Comparison of ENCODE assay signal across 22 cellular contexts in the genomic region with DNA sequence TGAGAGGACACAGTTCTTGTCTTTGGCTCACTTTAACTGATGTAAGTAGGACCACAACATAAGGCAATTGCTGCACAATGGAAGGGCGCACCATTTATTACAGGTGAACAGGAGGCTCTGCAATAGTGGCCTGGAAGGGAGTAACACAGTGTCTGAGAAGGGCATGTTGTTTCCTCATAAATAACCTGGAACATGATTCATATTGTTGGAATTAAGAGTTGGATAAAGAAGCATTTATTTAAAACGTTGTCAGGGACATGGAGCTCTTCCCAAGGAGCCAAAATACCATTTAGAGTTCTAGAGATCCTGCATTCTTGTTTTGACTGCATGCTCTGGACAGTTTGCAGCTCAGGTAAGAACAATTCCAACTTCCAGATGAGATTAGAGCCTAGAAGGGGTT.
DNase-seq lines count a peak whose midpoint lies in the region; ATAC-seq and TF ChIP-seq lines count a peak whose summit lies in the region.
"Had no signal": no experiment of that assay in that cellular context is flagged by ENCODE, and none has a peak within 500 bp of the region (broad histone marks: within the 10 kb centered on the region; RNA-seq: fewer than 3 reads in every experiment).

No MANE protein-coding gene starts in this region.

- TF ChIP-seq CTCF in cardiac fibroblast (IDR thresholded peaks at IDR 0.05; ENCODE audit: low read depth, low read length), result no peak

- no peak overlapping the region for H3K4me3 ChIP-seq in CD4-positive, CD25-positive, alpha-beta regulatory T cell (ENCODE audit: low read depth, low read length)
- H3K4me3 ChIP-seq in cardiac fibroblast (replicated peaks in 1 of 2; ENCODE audit: low read depth in 2 of 2, low read length in 2 of 2), result no peak overlapping the region

- H3K27me3 ChIP-seq in CD4-positive, CD25-positive, alpha-beta regulatory T cell (ENCODE audit: control insufficient read depth, insufficient read depth, low read length), result no peaks in the 10 kb centered on the region

- no peaks in the 10 kb centered on the region for H3K36me3 Mint-ChIP-seq in activated naive CD4-positive, alpha-beta T cell treated with anti-CD3 and anti-CD28 coated beads for 36 hours (ENCODE audit: low read depth)
- peaks cover 28% of the 10 kb centered on the region for H3K36me3 Mint-ChIP-seq in CD4-positive, CD25-positive, alpha-beta regulatory T cell
- H3K36me3 Mint-ChIP-seq: CD8-positive, alpha-beta memory T cell had no signal

- no peak for ATAC-seq in CD4-positive, CD25-positive, alpha-beta regulatory T cell (ENCODE audit: low read depth in 2 of 2)

- H3K36me3 ChIP-seq in CD4-positive, CD25-positive, alpha-beta regulatory T cell (ENCODE audit: control insufficient read depth, insufficient read depth, low read length), result peaks cover 2% of the 10 kb centered on the region

- DNase-seq in activated naive CD4-positive, alpha-beta T cell treated with anti-CD3 and anti-CD28 coated beads for 36 hours, result no peak
- DNase-seq in activated naive CD4-positive, alpha-beta T cell (lab: John Stamatoyannopoulos, UW), result no peak
- no peak for DNase-seq in CD4-positive, CD25-positive, alpha-beta regulatory T cell
- peak; percentile 26 to 44 for DNase-seq in cardiac fibroblast (ENCODE audit: low read depth in 2 of 2)
- peak; percentile 41 for DNase-seq in kidney tubule cell (ENCODE audit: low spot score)
- no peak for DNase-seq in erythroblast (lab: John Stamatoyannopoulos, UW)
- DNase-seq in COLO829 (ENCODE audit: low spot score), result no peak
- no peak for DNase-seq in DMS 273 treated with DMSO at 0.1 percent for 48 hours (lab: John Stamatoyannopoulos, UW)
- DNase-seq: 8988T; AML-193; C1 segment of cervical spinal cord; CD8-positive, alpha-beta memory T cell; DMS53; GDM1; MV-4-11; NCI-H1105 treated with DMSO at 0.1 percent for 48 hours; NCI-H1694; NCI-H2081; NCI-H2171; NCI-H524 treated with DMSO at 0.1 percent for 48 hours; NCI-H82; SHP77 had no signal

- H3K27ac Mint-ChIP-seq in activated naive CD4-positive, alpha-beta T cell treated with anti-CD3 and anti-CD28 coated beads for 36 hours, result no peak overlapping the region
- H3K27ac Mint-ChIP-seq in CD4-positive, CD25-positive, alpha-beta regulatory T cell, result peak overlapping the region in 2 of 3 donors; percentile 71 to 90

- CTCF ChIA-PET in activated naive CD4-positive, alpha-beta T cell treated with anti-CD3 and anti-CD28 coated beads for 36 hours (lab: Charles Lee), result interaction anchor here (0.6 to 1.5 kb wide), 4 partner anchors 16 to 219 kb away, joined by 3 to 5 read pairs (median 4); no protein-coding TSS in a partner anchor

- no peaks in the 10 kb centered on the region for H3K27me3 Mint-ChIP-seq in activated naive CD4-positive, alpha-beta T cell treated with anti-CD3 and anti-CD28 coated beads for 36 hours (ENCODE audit: low read depth)
- no peaks in the 10 kb centered on the region for H3K27me3 Mint-ChIP-seq in CD4-positive, CD25-positive, alpha-beta regulatory T cell

- TF ChIP-seq POLR2A in erythroblast (IDR thresholded peaks at IDR 0.05; ENCODE audit: low read length), result no peak

- H3K9me3 Mint-ChIP-seq in activated naive CD4-positive, alpha-beta T cell treated with anti-CD3 and anti-CD28 coated beads for 36 hours, result peaks cover 3% of the 10 kb centered on the region
- peaks cover 0 to 5% (median 0%) of the 10 kb centered on the region in 7 donors for H3K9me3 Mint-ChIP-seq in CD4-positive, CD25-positive, alpha-beta regulatory T cell
- H3K9me3 Mint-ChIP-seq: CD8-positive, alpha-beta memory T cell had no signal

- intact Hi-C loops in activated naive CD4-positive, alpha-beta T cell treated with anti-CD3 and anti-CD28 coated beads for 36 hours (cut with micrococcal nuclease), result no loop called here

- H3K4me1 Mint-ChIP-seq in activated naive CD4-positive, alpha-beta T cell treated with anti-CD3 and anti-CD28 coated beads for 36 hours (ENCODE audit: low read depth), result peaks cover 35% of the 10 kb centered on the region
- H3K4me1 Mint-ChIP-seq in CD4-positive, CD25-positive, alpha-beta regulatory T cell, result peaks cover 33 to 53% (median 43%) of the 10 kb centered on the region in 4 donors
- H3K4me1 Mint-ChIP-seq: CD8-positive, alpha-beta memory T cell had no signal

- no peak overlapping the region for H3K27ac ChIP-seq in CD4-positive, CD25-positive, alpha-beta regulatory T cell (ENCODE audit: insufficient read depth, low read length, poor library complexity, severe bottlenecking)

- H3K4me1 ChIP-seq in CD4-positive, CD25-positive, alpha-beta regulatory T cell (ENCODE audit: control insufficient read depth, insufficient read depth, low read length, poor library complexity, severe bottlenecking), result no peaks in the 10 kb centered on the region

- H3K9me3 ChIP-seq in CD4-positive, CD25-positive, alpha-beta regulatory T cell (ENCODE audit: control insufficient read depth in 2 of 2, low read length in 2 of 2), result no peaks in the 10 kb centered on the region

- H3K4me3 Mint-ChIP-seq in activated naive CD4-positive, alpha-beta T cell treated with anti-CD3 and anti-CD28 coated beads for 36 hours, result peak overlapping the region; percentile 29
- no peak overlapping the region for H3K4me3 Mint-ChIP-seq in CD4-positive, CD25-positive, alpha-beta regulatory T cell
- H3K4me3 Mint-ChIP-seq: CD8-positive, alpha-beta memory T cell had no signal

Comparison
In these comparisons a context has a peak if more than half of its experiments do, and no peak if none do; other contexts are left out.
1. DNase-seq: peak in cardiac fibroblast (2 of 2) and kidney tubule cell (single experiment); none in activated naive CD4-positive, alpha-beta T cell treated with anti-CD3 and anti-CD28 coated beads for 36 hours (single experiment), activated naive CD4-positive, alpha-beta T cell (0 of 4), CD4-positive, CD25-positive, alpha-beta regulatory T cell (0 of 3), erythroblast (0 of 2), COLO829 (single experiment) and DMS 273 treated with DMSO at 0.1 percent for 48 hours (single experiment).